8 cellular contexts compared by ENCODE assay signal in the genomic region with DNA sequence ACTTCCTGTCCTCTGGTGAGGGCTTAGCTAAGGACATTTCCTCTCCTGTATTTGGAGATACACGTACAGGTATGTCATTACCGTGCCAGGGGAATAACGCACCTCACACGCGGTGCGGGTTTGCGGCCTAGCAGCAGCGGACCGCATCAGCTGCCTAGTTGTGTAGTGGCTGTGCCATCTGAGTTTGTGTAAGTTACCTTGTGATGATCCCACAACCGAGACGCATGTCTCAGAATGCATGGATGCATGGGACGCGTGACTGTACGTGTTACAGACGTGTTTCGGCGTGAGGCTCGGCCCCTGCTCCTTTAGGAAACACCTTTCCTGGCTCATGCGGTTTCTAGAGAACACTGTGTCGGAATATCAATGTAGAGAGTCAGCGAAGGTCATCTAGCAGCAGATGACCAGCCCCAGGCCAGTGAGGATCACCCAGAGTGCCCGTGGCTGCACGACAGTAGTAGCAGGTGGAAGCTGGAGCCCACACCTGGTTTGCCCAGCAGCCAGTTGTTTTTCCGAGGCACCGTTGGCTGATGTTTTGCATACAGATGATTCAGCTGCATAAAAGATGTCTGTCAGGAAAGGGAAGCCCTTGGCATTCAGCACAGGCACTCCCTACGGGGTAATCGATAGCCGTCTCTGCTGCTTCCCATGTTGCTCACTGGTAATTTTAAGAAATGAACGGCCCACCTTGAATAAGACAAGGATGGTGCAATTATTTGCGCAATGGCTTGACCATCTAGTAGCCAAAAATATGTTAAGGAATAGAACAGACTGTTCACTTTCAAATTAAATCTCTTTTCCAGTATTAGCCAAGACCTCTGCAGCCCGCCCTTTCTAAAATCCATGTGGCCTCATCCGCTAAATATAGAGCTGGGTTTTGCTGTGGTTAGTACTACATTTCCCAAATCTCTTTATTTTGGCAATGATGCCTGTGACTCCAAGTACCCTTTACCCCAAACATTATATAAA. TPM values are rescaled to one million over a fixed set of nuclear protein-coding genes. Genes with fewer than 3 reads are reported as not detected.
DNase-seq lines count a peak whose midpoint lies in the region; ATAC-seq and TF ChIP-seq lines count a peak whose summit lies in the region.

No MANE protein-coding gene starts in this region.

- H3K27me3 ChIP-seq in MM.1S (replicated peaks; ENCODE audit: insufficient read depth, low read length) (peaks cover 6% of the 10 kb centered on the region), adipocyte (replicated peaks; ENCODE audit: control insufficient read depth, insufficient read depth, low read length) (no peaks in the 10 kb centered on the region)

- DNase-seq in activated CD4-positive, alpha-beta T cell treated with anti-CD3 and anti-CD28 coated beads for 36 hours = peak; percentile 58
- DNase-seq in activated CD4-positive, alpha-beta T cell treated with anti-CD3 and anti-CD28 coated beads, Interleukin-2, amount 50 U/mL, for 48 hours = no peak
- DNase-seq in MM.1S (peak; percentile 16), adipocyte (ENCODE audit: low read depth) (peak; percentile 24), NCI-H1694 (lab: John Stamatoyannopoulos, UW) (no peak)

- peak overlapping the region; percentile 87 for H3K4me3 Mint-ChIP-seq in activated CD4-positive, alpha-beta T cell treated with anti-CD3 and anti-CD28 coated beads for 36 hours
- peak overlapping the region; percentile 89 for H3K4me3 Mint-ChIP-seq in stimulated activated memory B cell treated with anti-CD40 and anti-IgM and Interleukin-4, amounts not matched to agents 10 μg/mL and 1 μg/mL and 100 μg/mL, for 72 hours

- peak overlapping the region; percentile 100 for H2AFZ ChIP-seq in MM.1S (ENCODE audit: low read length)

- POLR2A ChIA-PET in activated CD4-positive, alpha-beta T cell treated with anti-CD3 and anti-CD28 coated beads for 36 hours (lab: Charles Lee) = no interaction called here

- H3K4me1 Mint-ChIP-seq in activated CD4-positive, alpha-beta T cell treated with anti-CD3 and anti-CD28 coated beads for 36 hours = peaks cover 12% of the 10 kb centered on the region
- H3K4me1 Mint-ChIP-seq in stimulated activated memory B cell treated with anti-CD40 and anti-IgM and Interleukin-4, amounts not matched to agents 10 μg/mL and 1 μg/mL and 100 μg/mL, for 72 hours = peaks cover 14% of the 10 kb centered on the region

- H3K4me3 ChIP-seq in MM.1S (ENCODE audit: low read length) (peak overlapping the region; percentile 99), adipocyte (ENCODE audit: low read length) (peak overlapping the region; percentile 83), iPS-18c (ENCODE audit: insufficient read depth, low read depth, low read length) (peak overlapping the region; percentile 82)

- no peaks in the 10 kb centered on the region for H3K36me3 ChIP-seq in MM.1S (replicated peaks; ENCODE audit: insufficient read depth, low read length)
- no peaks in the 10 kb centered on the region for H3K36me3 ChIP-seq in adipocyte (ENCODE audit: control insufficient read depth, insufficient read depth, low read length, severe bottlenecking)

- peak overlapping the region; percentile 97 for H3K4me2 ChIP-seq in MM.1S (ENCODE audit: low read depth, low read length)

- H3K9me3 ChIP-seq in MM.1S (replicated peaks; ENCODE audit: insufficient read depth, low read length) (no peaks in the 10 kb centered on the region), adipocyte (ENCODE audit: control insufficient read depth, low read length) (no peaks in the 10 kb centered on the region), iPS-18c (ENCODE audit: control insufficient read depth, insufficient read depth, low read length) (no peaks in the 10 kb centered on the region)

- no peaks in the 10 kb centered on the region for H3K79me2 ChIP-seq in MM.1S (ENCODE audit: low read length)

- H3K9ac ChIP-seq in MM.1S (ENCODE audit: low read length) (peak overlapping the region; percentile 81), adipocyte (ENCODE audit: low read length) (peak overlapping the region; percentile 94)

- CTCF ChIA-PET in activated CD4-positive, alpha-beta T cell treated with anti-CD3 and anti-CD28 coated beads for 36 hours (lab: Charles Lee) = interaction anchor here (0.6 kb wide), 1 partner anchor 56 kb away, joined by 4 read pairs; no protein-coding TSS in a partner anchor

- ATAC-seq in activated CD4-positive, alpha-beta T cell treated with anti-CD3 and anti-CD28 coated beads for 36 hours = peak; percentile 43
- ATAC-seq in stimulated activated memory B cell treated with anti-CD40 and anti-IgM and Interleukin-4, amounts not matched to agents 10 μg/mL and 1 μg/mL and 100 μg/mL, for 72 hours = peak; percentile 36
- no peak for ATAC-seq in GM21390 (IDR thresholded peaks at IDR 0.05; ENCODE audit: unreplicated experiment)

- no peak for TF ChIP-seq CTCF in MM.1S (IDR thresholded peaks at IDR 0.05; ENCODE audit: low read length)

- peak overlapping the region; percentile 65 for H3K27ac Mint-ChIP-seq in activated CD4-positive, alpha-beta T cell treated with anti-CD3 and anti-CD28 coated beads for 36 hours
- H3K27ac Mint-ChIP-seq in stimulated activated memory B cell treated with anti-CD40 and anti-IgM and Interleukin-4, amounts not matched to agents 10 μg/mL and 1 μg/mL and 100 μg/mL, for 72 hours = peak overlapping the region; percentile 45

- no peaks in the 10 kb centered on the region for H3K9me3 Mint-ChIP-seq in activated CD4-positive, alpha-beta T cell treated with anti-CD3 and anti-CD28 coated beads for 36 hours (ENCODE audit: low read depth)
- no peaks in the 10 kb centered on the region for H3K9me3 Mint-ChIP-seq in stimulated activated memory B cell treated with anti-CD40 and anti-IgM and Interleukin-4, amounts not matched to agents 10 μg/mL and 1 μg/mL and 100 μg/mL, for 72 hours

- no peaks in the 10 kb centered on the region for H3K36me3 Mint-ChIP-seq in activated CD4-positive, alpha-beta T cell treated with anti-CD3 and anti-CD28 coated beads for 36 hours (ENCODE audit: low read depth)
- H3K36me3 Mint-ChIP-seq in stimulated activated memory B cell treated with anti-CD40 and anti-IgM and Interleukin-4, amounts not matched to agents 10 μg/mL and 1 μg/mL and 100 μg/mL, for 72 hours = no peaks in the 10 kb centered on the region

- H3K9me2 ChIP-seq in MM.1S (replicated peaks; ENCODE audit: insufficient read depth, low read length) = no peaks in the 10 kb centered on the region

- peaks cover 19% of the 10 kb centered on the region for H3K27me3 Mint-ChIP-seq in activated CD4-positive, alpha-beta T cell treated with anti-CD3 and anti-CD28 coated beads for 36 hours
- peaks cover 22% of the 10 kb centered on the region for H3K27me3 Mint-ChIP-seq in stimulated activated memory B cell treated with anti-CD40 and anti-IgM and Interleukin-4, amounts not matched to agents 10 μg/mL and 1 μg/mL and 100 μg/mL, for 72 hours

- H4K20me1 ChIP-seq in MM.1S (ENCODE audit: insufficient read depth, low read length) = no peaks in the 10 kb centered on the region

- 0 out of 2 replicates have a peak overlapping the region, but pooled peaks have one; percentile 1 for H3K27ac ChIP-seq in MM.1S (ENCODE audit: low read length)

- H3K4me1 ChIP-seq in MM.1S (ENCODE audit: low read length) (peaks cover 22% of the 10 kb centered on the region), adipocyte (ENCODE audit: control insufficient read depth, insufficient read depth, low read length) (peaks cover 64% of the 10 kb centered on the region)

- H3F3A ChIP-seq in MM.1S (ENCODE audit: insufficient read depth, low read length) = no peaks in the 10 kb centered on the region

- intact Hi-C loops in activated CD4-positive, alpha-beta T cell treated with anti-CD3 and anti-CD28 coated beads for 36 hours (cut with DNase I, micrococcal nuclease) = loop anchor here (5.0 to 10.0 kb wide), 6 partner anchors 115 to 730 kb away; partner anchors contain the start of genes CDC45 (in 1 of the 2), SLC25A1 (in 1 of the 2), TANGO2 (in 1 of the 2) and UFD1 (in 1 of the 2)

RNA-seq across cellular contexts. Expression of gene CLTCL1, which starts 1.0 kb away (rescaled TPM):
- 1 to 10 TPM in 1 of 2 experiments, under 1 TPM in 1; 0.76 to 1.2 TPM for total RNA-seq in activated CD4-positive, alpha-beta T cell treated with anti-CD3 and anti-CD28 coated beads for 36 hours

Comparison
In these comparisons a context has a peak if more than half of its experiments do, and no peak if none do; other contexts are left out.
1. DNase-seq: peak in activated CD4-positive, alpha-beta T cell treated with anti-CD3 and anti-CD28 coated beads for 36 hours (single experiment), MM.1S (single experiment) and adipocyte (single experiment); none in activated CD4-positive, alpha-beta T cell treated with anti-CD3 and anti-CD28 coated beads, Interleukin-2, amount 50 U/mL, for 48 hours (0 of 2) and NCI-H1694 (single experiment).
2. Peak in every context shown above with its lines, with median percentiles within 50 percentile points of each other: H3K4me3 ChIP-seq.